ENCODE assay signal across 10 cellular contexts in genomic region chr9:124291801-124292396, GRCh38. TPM values are rescaled to one million over a fixed set of nuclear protein-coding genes. Genes with fewer than 3 reads are reported as not detected.
DNase-seq lines count a peak whose midpoint lies in the region; ATAC-seq lines count a peak whose summit lies in the region.
"Had no signal": no experiment of that assay in that cellular context is flagged by ENCODE, and none has a peak within 500 bp of the region (broad histone marks: within the 10 kb centered on the region; RNA-seq: fewer than 3 reads in every experiment).

No MANE protein-coding gene starts in this region.

- no peak overlapping the region for H3K4me2 ChIP-seq in mesendoderm (ENCODE audit: low read length)

- H2BK120ac ChIP-seq in mesendoderm (ENCODE audit: low read depth, low read length): no peak overlapping the region

- peak overlapping the region; percentile 71 for H3K4me3 Mint-ChIP-seq in activated T-cell treated with anti-CD3 and anti-CD28 coated beads, Interleukin-2, amount 50 U/mL, for 24 hours
- H3K4me3 Mint-ChIP-seq: CD8-positive, alpha-beta T cell had no signal

- H3K79me1 ChIP-seq in mesendoderm (ENCODE audit: low read length): peaks cover 8% of the 10 kb centered on the region

- H2BK5ac ChIP-seq in mesendoderm (ENCODE audit: low read length): no peak overlapping the region

- no peak overlapping the region for H3K4me3 ChIP-seq in mesendoderm (ENCODE audit: low read length)

- H3K4ac ChIP-seq in mesendoderm (ENCODE audit: low read depth, low read length): peak overlapping the region; percentile 22

- H3K27ac Mint-ChIP-seq in activated T-cell treated with anti-CD3 and anti-CD28 coated beads, Interleukin-2, amount 50 U/mL, for 24 hours: peak overlapping the region; percentile 84
- H3K27ac Mint-ChIP-seq: CD8-positive, alpha-beta T cell had no signal

- no peak overlapping the region for H3K27ac ChIP-seq in mesendoderm (ENCODE audit: low read depth, low read length)

- H3K36me3 Mint-ChIP-seq in activated T-cell treated with anti-CD3 and anti-CD28 coated beads, Interleukin-2, amount 50 U/mL, for 24 hours (ENCODE audit: low read depth): peaks cover 2% of the 10 kb centered on the region
- H3K36me3 Mint-ChIP-seq: CD8-positive, alpha-beta T cell; naive thymus-derived CD8-positive, alpha-beta T cell had no signal

- no peaks in the 10 kb centered on the region for H3K27me3 Mint-ChIP-seq in activated T-cell treated with anti-CD3 and anti-CD28 coated beads, Interleukin-2, amount 50 U/mL, for 24 hours

- peaks cover 62% of the 10 kb centered on the region for H3K4me1 Mint-ChIP-seq in activated T-cell treated with anti-CD3 and anti-CD28 coated beads, Interleukin-2, amount 50 U/mL, for 24 hours (ENCODE audit: low read depth)

- H3K9me3 Mint-ChIP-seq in activated T-cell treated with anti-CD3 and anti-CD28 coated beads, Interleukin-2, amount 50 U/mL, for 24 hours: no peaks in the 10 kb centered on the region
- H3K9me3 Mint-ChIP-seq: CD8-positive, alpha-beta T cell; naive thymus-derived CD8-positive, alpha-beta T cell had no signal

- DNase-seq in activated naive CD4-positive, alpha-beta T cell treated with Interleukin-2 at 50 U/mL for 16 hours: peak; percentile 46
- no peak for DNase-seq in activated naive CD4-positive, alpha-beta T cell treated with anti-CD3 and anti-CD28 coated beads, Interleukin-2, amount 50 U/mL, for 16 hours
- DNase-seq in activated T-cell treated with anti-CD3 and anti-CD28 coated beads, Interleukin-2, amount 50 U/mL, for 24 hours: peak; percentile 65
- DNase-seq in mesendoderm (no peak), NCI-H446 (lab: John Stamatoyannopoulos, UW) (no peak), amniotic stem cell (lab: John Stamatoyannopoulos, UW) (no peak), NCI-H774 (lab: John Stamatoyannopoulos, UW) (no peak)

- H3K56ac ChIP-seq in mesendoderm (ENCODE audit: low read length): no peak overlapping the region

- H4K5ac ChIP-seq in mesendoderm (ENCODE audit: low read length): no peak overlapping the region

- no peak overlapping the region for H2BK15ac ChIP-seq in mesendoderm (replicated peaks; ENCODE audit: low read depth)

- no peaks in the 10 kb centered on the region for H3K27me3 ChIP-seq in mesendoderm (ENCODE audit: insufficient read depth, low read length, poor library complexity)

- H3K79me2 ChIP-seq in mesendoderm (ENCODE audit: control insufficient read depth, insufficient read depth, low read length): no peaks in the 10 kb centered on the region

- no peak overlapping the region for H3K23ac ChIP-seq in mesendoderm (ENCODE audit: low read length)

- no peak overlapping the region for H2AK5ac ChIP-seq in mesendoderm (ENCODE audit: low read length)

- H3K36me3 ChIP-seq in mesendoderm (ENCODE audit: control insufficient read depth, insufficient read depth, low read length): no peaks in the 10 kb centered on the region

- H4K8ac ChIP-seq in mesendoderm (ENCODE audit: low read depth, low read length): no peak overlapping the region

- peak; percentile 62 for ATAC-seq in HG03432 (IDR thresholded peaks at IDR 0.05; ENCODE audit: unreplicated experiment)
- ATAC-seq: CD8-positive, alpha-beta T cell had no signal

- WGBS in mesendoderm (ENCODE audit: extremely low coverage, insufficient coverage, low lambda C conversion rate): no CpG with 5 or more reads among the region's 11 CpGs

- no peak overlapping the region for H3K9ac ChIP-seq in mesendoderm (ENCODE audit: low read length)

- H3K18ac ChIP-seq in mesendoderm (ENCODE audit: low read length): no peak overlapping the region

- H3K4me1 ChIP-seq in mesendoderm (ENCODE audit: control insufficient read depth, low read depth, low read length): peaks cover 3% of the 10 kb centered on the region

RNA-seq across cellular contexts. Expression of gene NEK6, which starts 34.1 kb away (rescaled TPM):
- polyA plus RNA-seq in mesendoderm (2013, experiment 1 of 2): 12.8 TPM
- 13.7 TPM for polyA plus RNA-seq in mesendoderm (2013, experiment 2 of 2)

Comparison
In these comparisons a context has a peak if more than half of its experiments do, and no peak if none do; other contexts are left out.
1. DNase-seq: peak in activated naive CD4-positive, alpha-beta T cell treated with Interleukin-2 at 50 U/mL for 16 hours (single experiment) and activated T-cell treated with anti-CD3 and anti-CD28 coated beads, Interleukin-2, amount 50 U/mL, for 24 hours (single experiment); none in activated naive CD4-positive, alpha-beta T cell treated with anti-CD3 and anti-CD28 coated beads, Interleukin-2, amount 50 U/mL, for 16 hours (single experiment), mesendoderm (single experiment), NCI-H446 (0 of 2), amniotic stem cell (single experiment) and NCI-H774 (single experiment).